8 cellular contexts compared by ENCODE assay signal in the genomic region with DNA sequence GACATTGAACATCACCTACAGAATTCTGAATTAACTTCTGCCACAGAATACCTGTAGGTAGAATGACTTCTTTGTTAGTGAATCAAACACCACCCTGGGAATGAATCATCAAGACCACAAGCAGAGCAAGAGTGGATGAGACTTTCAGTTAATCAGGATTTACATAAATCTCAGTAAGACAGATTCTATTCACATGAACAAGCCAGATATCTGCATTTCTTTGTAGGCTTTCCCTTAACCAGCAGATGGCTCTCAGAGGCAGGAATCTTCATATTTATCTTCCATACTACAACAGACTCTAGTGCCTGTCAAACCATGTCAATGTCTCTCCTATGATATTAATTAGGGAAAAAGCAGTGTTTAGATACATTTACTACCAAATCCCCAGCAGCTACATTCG.
DNase-seq lines count a peak whose midpoint lies in the region; ATAC-seq, FAIRE-seq and TF ChIP-seq lines count a peak whose summit lies in the region.

No MANE protein-coding gene starts in this region.

- no peak for TF ChIP-seq EP300 in stomach (IDR thresholded peaks at IDR 0.05)

- H3K9me3 ChIP-seq in BE2C (no peaks in the 10 kb centered on the region), stomach (no peaks in the 10 kb centered on the region), pancreas (no peaks in the 10 kb centered on the region)

- no peak overlapping the region for H3K4me3 ChIP-seq in BE2C (ENCODE audit: low read depth, low read length)
- no peak overlapping the region for H3K4me3 ChIP-seq in stomach
- no peak overlapping the region for H3K4me3 ChIP-seq in pancreas

- TF ChIP-seq CTCF in BE2C (IDR thresholded peaks at IDR 0.05; ENCODE audit: low read depth, low read length) (peak; percentile 57), stomach (IDR thresholded peaks at IDR 0.05) (no peak), pancreas (IDR thresholded peaks at IDR 0.05) (no peak)

- FAIRE-seq in pancreas (lab: Jason Lieb, UNC), result no peak

- in situ Hi-C loops in SK-MEL-5 (cut with HindIII; ENCODE audit: low pct_unique_long_range_greater_than_20kb, low sequenced_read_pairs), result no loop called here

- intact Hi-C loops in stomach (cut with DNase I; ENCODE audit: low total_unique reads), result no loop called here
- intact Hi-C loops in pancreas (cut with DNase I), result no loop called here

- H3K27me3 ChIP-seq in BE2C, result no peaks in the 10 kb centered on the region
- no peaks in the 10 kb centered on the region for H3K27me3 ChIP-seq in stomach
- H3K27me3 ChIP-seq in pancreas, result no peaks in the 10 kb centered on the region

- TF ChIP-seq POLR2A in stomach (IDR thresholded peaks at IDR 0.05), result no peak

- peaks cover 3% of the 10 kb centered on the region; the same call in 1 of the 2 replicates for H3K4me1 ChIP-seq in BE2C
- peaks cover 1 to 14% (median 11%) of the 10 kb centered on the region in 4 donors for H3K4me1 ChIP-seq in stomach
- H3K4me1 ChIP-seq in pancreas, result peaks cover 0 to 12% (median 4%) of the 10 kb centered on the region in 3 donors

- peak; percentile 91 for ATAC-seq in GM18511 (IDR thresholded peaks at IDR 0.05; ENCODE audit: unreplicated experiment)
- peak; percentile 66 for ATAC-seq in HG02970 (IDR thresholded peaks at IDR 0.05; ENCODE audit: low FRiP score, unreplicated experiment)
- ATAC-seq in pancreas, result no peak

- 62 to 81% (median 74%) methylated on average over 1 of the region's 1 CpG for WGBS in stomach, 5 donors
- 43 to 62% methylated on average over 1 of the region's 1 CpG for WGBS in pancreas, 2 donors

- H3K27ac ChIP-seq in stomach (no peak overlapping the region), pancreas (no peak overlapping the region)

- no peak for DNase-seq in BE2C
- DNase-seq in SK-MEL-5 (ENCODE audit: low read depth, low spot score), result peak; percentile 81
- DNase-seq in inferior parietal cortex (ENCODE audit: extremely low spot score), result peak; percentile 33
- DNase-seq in stomach, result no peak
- no peak for DNase-seq in NCI-H2196 (lab: John Stamatoyannopoulos, UW; ENCODE audit: unreplicated experiment)
- no peak for DNase-seq in pancreas

- no peaks in the 10 kb centered on the region for H3K36me3 ChIP-seq in BE2C
- no peaks in the 10 kb centered on the region for H3K36me3 ChIP-seq in stomach
- no peaks in the 10 kb centered on the region for H3K36me3 ChIP-seq in pancreas

Comparison
In these comparisons a context has a peak if more than half of its experiments do, and no peak if none do; other contexts are left out.
1. DNase-seq: peak in SK-MEL-5 (single experiment) and inferior parietal cortex (single experiment); none in BE2C (single experiment), stomach (single experiment), NCI-H2196 (single experiment) and pancreas (0 of 6).
2. ATAC-seq: peak in GM18511 (single experiment) and HG02970 (single experiment); none in pancreas (0 of 4).